In the genomic region with DNA sequence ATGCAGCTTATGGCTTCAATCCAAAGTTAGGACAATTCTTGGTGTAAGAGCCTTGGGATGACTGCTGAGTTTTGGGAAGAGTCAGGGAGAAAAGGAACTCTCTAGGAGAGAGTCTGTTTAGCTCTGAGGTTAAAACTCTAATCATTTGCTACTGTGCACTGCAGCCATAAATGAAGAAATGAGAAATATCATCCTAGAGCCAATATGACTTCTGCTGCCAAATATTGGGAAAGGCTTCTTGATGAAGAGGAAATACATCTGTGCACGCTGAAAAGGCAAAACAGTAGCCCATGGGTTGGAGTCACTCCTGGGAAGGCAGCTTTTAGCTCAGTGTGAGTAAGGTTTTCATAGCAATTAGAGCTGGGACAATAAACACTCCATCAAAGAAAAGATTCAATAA, we compare ENCODE assay signal across 9 cellular contexts.
"Had no signal": no experiment of that assay in that cellular context is flagged by ENCODE, and none has a peak within 500 bp of the region (broad histone marks: within the 10 kb centered on the region; RNA-seq: fewer than 3 reads in every experiment).

No MANE protein-coding gene starts in this region.

- DNase-seq: activated CD4-positive, alpha-beta T cell treated with anti-CD3 and anti-CD28 coated beads, Interleukin-2, amount 10 ng/mL, durations not matched to agents 24 days and 14 days; activated CD4-positive, CD25-positive, alpha-beta regulatory T cell; activated CD8-positive, alpha-beta memory T cell treated with anti-CD3 and anti-CD28 coated beads, Interleukin-2, amount 50 U/mL, for 48 hours; activated naive CD4-positive, alpha-beta T cell; anterior cingulate cortex; cerebellar nuclear complex; effector CD8-positive, alpha-beta T cell; hippocampal formation; occipital lobe had no signal
